In the genomic region with DNA sequence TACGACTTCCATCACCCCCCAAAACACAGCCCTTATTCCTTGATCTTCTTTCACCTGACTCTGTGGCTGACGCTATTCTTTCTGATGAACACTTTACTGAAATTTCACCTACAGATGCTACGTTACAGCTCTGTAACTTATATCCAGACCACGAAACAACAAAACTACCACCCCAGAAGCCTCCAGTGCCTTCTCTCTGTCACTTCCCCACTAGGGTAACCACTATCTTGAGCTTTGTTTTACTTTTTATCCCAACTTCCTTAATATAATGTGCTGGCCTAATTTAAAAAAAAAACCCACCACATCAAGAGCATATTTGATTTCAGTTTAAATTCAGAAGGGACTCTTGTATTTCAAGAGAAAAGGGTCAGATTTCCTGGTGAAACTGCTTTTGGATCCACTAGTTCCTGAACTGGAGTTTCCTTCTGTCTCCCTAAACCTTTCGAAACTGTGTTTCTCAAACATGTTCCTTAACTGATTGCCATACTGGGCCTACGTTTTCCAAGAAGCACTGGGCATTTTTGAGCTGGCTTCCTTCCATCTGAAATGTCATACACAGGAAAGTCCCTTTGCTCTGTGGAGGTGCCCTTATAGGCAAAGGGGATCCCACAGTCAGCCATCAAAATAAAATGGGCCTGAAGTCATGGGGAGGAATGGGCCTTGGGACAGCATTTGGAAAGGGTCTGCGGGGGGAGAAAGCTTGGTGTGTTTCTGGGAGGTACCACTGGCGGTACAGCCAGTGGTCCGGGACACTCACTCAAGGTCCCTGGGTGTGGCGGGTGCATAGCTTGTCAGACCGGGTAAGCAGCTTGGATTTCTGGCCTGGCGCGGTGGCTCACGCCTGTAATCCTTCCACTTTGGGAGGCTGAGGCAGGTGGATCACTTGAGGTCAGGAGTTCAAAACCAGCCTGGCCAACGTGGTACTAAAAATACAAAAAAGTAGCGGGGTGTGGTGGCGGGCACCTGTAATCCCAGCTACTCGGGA, we compare ENCODE assay signal across 12 cellular contexts. TPM values are rescaled to one million over a fixed set of nuclear protein-coding genes. Genes with fewer than 3 reads are reported as not detected.
DNase-seq lines count a peak whose midpoint lies in the region; ATAC-seq and TF ChIP-seq lines count a peak whose summit lies in the region.
"Had no signal": no experiment of that assay in that cellular context is flagged by ENCODE, and none has a peak within 500 bp of the region (broad histone marks: within the 10 kb centered on the region; RNA-seq: fewer than 3 reads in every experiment).

No MANE protein-coding gene starts in this region.

- DNase-seq in MCF 10A (ENCODE audit: unreplicated experiment) (no peak), mammary epithelial cell (no peak), left lung (no peak), foreskin melanocyte (no peak), SIG-M5 (lab: John Stamatoyannopoulos, UW) (no peak), SIG-M5 treated with dmso at 0.1 percent for 504 hours (lab: John Stamatoyannopoulos, UW; ENCODE audit: unreplicated experiment) (no peak), transverse colon (no peak)
- DNase-seq in activated CD8-positive, alpha-beta T cell treated with anti-CD3 and anti-CD28 coated beads, Interleukin-2, amount 10 ng/mL, durations not matched to agents 7 days and 5 days, result no peak
- DNase-seq: BE2C, NCI-H1694 treated with DMSO at 0.1 percent for 48 hours had no signal

- H3K27me3 ChIP-seq in mammary epithelial cell (ENCODE audit: insufficient read depth, low read length), result no peaks in the 10 kb centered on the region
- peaks cover 0 to 15% of the 10 kb centered on the region in 2 donors for H3K27me3 ChIP-seq in left lung
- H3K27me3 ChIP-seq in transverse colon, result no peaks in the 10 kb centered on the region
- H3K27me3 ChIP-seq: BE2C, right atrium auricular region had no signal

- H3K4me3 ChIP-seq in mammary epithelial cell (replicated peaks in 1 of 3; ENCODE audit: insufficient read depth in 1 of 3, low read depth in 2 of 3, low read length in 3 of 3) (no peak overlapping the region), left lung (no peak overlapping the region), transverse colon (no peak overlapping the region)
- H3K4me3 ChIP-seq: coronary artery had no signal

- in situ Hi-C loops in mammary epithelial cell (cut with MboI; ENCODE audit: low sequenced_read_pairs in 2 of 2) (no loop called here), transverse colon (cut with MboI; ENCODE audit: low pct_ligation_motif_present in 1 of 4, low pct_unique_long_range_greater_than_20kb in 1 of 4, low sequenced_read_pairs in 3 of 4) (no loop called here)

- ATAC-seq in activated CD8-positive, alpha-beta T cell treated with anti-CD3 and anti-CD28 coated beads, Interleukin-2, amount 10 ng/mL, durations not matched to agents 7 days and 5 days, result no peak
- no peak for ATAC-seq in left lung

- H3K27ac ChIP-seq in mammary epithelial cell (ENCODE audit: insufficient read depth, low read depth, low read length), result no peak overlapping the region
- H3K27ac ChIP-seq in left lung, result peak overlapping the region; percentile 29 to 50
- no peak overlapping the region for H3K27ac ChIP-seq in transverse colon
- H3K27ac ChIP-seq: coronary artery, right atrium auricular region had no signal

- H3K79me2 ChIP-seq in mammary epithelial cell (ENCODE audit: insufficient read depth, low read length), result no peaks in the 10 kb centered on the region

- no peak for TF ChIP-seq CTCF in MCF 10A (IDR thresholded peaks at IDR 0.05; ENCODE audit: unreplicated experiment)
- no peak for TF ChIP-seq CTCF in mammary epithelial cell (conservative IDR thresholded peaks at IDR 0.05 in 1 of 2, IDR thresholded peaks at IDR 0.05 in 1 of 2; ENCODE audit: extremely low read depth in 1 of 2, insufficient read depth in 1 of 2, low read depth in 1 of 2, low read length in 2 of 2)
- no peak for TF ChIP-seq CTCF in left lung (IDR thresholded peaks at IDR 0.05)
- no peak for TF ChIP-seq CTCF in transverse colon (IDR thresholded peaks at IDR 0.05)

- no peak for TF ChIP-seq POLR2A in transverse colon (IDR thresholded peaks at IDR 0.05)

- no peak overlapping the region for H3K4me2 ChIP-seq in mammary epithelial cell (ENCODE audit: insufficient read depth, low read depth, low read length)

- BruUV-seq in MCF 10A (replicated peaks; lab: Mats Ljungman, UMichigan), result no TSS peak
- no TSS peak for BruUV-seq in mammary epithelial cell (replicated peaks; lab: Mats Ljungman, UMichigan)

- no peak for TF ChIP-seq EP300 in transverse colon (IDR thresholded peaks at IDR 0.05; ENCODE audit: low read depth)

- no peaks in the 10 kb centered on the region for H3K4me1 ChIP-seq in mammary epithelial cell (ENCODE audit: insufficient read depth, low read length)
- H3K4me1 ChIP-seq in left lung, result peaks cover 4 to 25% of the 10 kb centered on the region in 2 donors
- H3K4me1 ChIP-seq in transverse colon, result peaks cover 0 to 17% (median 0%) of the 10 kb centered on the region in 4 donors
- H3K4me1 ChIP-seq: BE2C had no signal

- CTCF ChIA-PET in MCF 10A (lab: Yijun Ruan, JAX), result interaction anchor here (0.5 to 0.6 kb wide), 3 partner anchors 230 to 1326 kb away, joined by 3 read pairs; no protein-coding TSS in a partner anchor
- CTCF ChIA-PET in mammary epithelial cell (lab: Charles Lee; ENCODE audit: low non-redundant PET), result no interaction called here
- CTCF ChIA-PET in activated CD8-positive, alpha-beta T cell treated with anti-CD3 and anti-CD28 coated beads, Interleukin-2, amount 10 ng/mL, durations not matched to agents 7 days and 5 days (lab: Charles Lee), result interaction anchor here (1.0 to 3.0 kb wide), 10 partner anchors 9 to 49 kb away, joined by 3 to 9 read pairs (median 4); no protein-coding TSS in a partner anchor

- H3K4me1 Mint-ChIP-seq in MCF 10A (ENCODE audit: insufficient read depth, unreplicated experiment), result no peaks in the 10 kb centered on the region
- H3K4me1 Mint-ChIP-seq in activated CD8-positive, alpha-beta T cell treated with anti-CD3 and anti-CD28 coated beads, Interleukin-2, amount 10 ng/mL, durations not matched to agents 7 days and 5 days (ENCODE audit: low read depth), result peaks cover 65% of the 10 kb centered on the region

- no peak overlapping the region for H3K4me3 Mint-ChIP-seq in MCF 10A (ENCODE audit: unreplicated experiment)
- H3K4me3 Mint-ChIP-seq in activated CD8-positive, alpha-beta T cell treated with anti-CD3 and anti-CD28 coated beads, Interleukin-2, amount 10 ng/mL, durations not matched to agents 7 days and 5 days, result peak overlapping the region; percentile 20

- POLR2A ChIA-PET in MCF 10A (lab: Yijun Ruan, JAX), result interaction anchor here (0.6 to 1.2 kb wide), 2 partner anchors 30 to 621 kb away, joined by 3 read pairs; no protein-coding TSS in a partner anchor
- POLR2A ChIA-PET in activated CD8-positive, alpha-beta T cell treated with anti-CD3 and anti-CD28 coated beads, Interleukin-2, amount 10 ng/mL, durations not matched to agents 7 days and 5 days (lab: Charles Lee), result interaction anchor here (0.7 to 2.9 kb wide), 8 partner anchors 18 to 50 kb away, joined by 3 to 14 read pairs (median 4); partner anchors contain the start of genes AURKA, CASS4, CSTF1 and RTF2

- H2AFZ ChIP-seq in mammary epithelial cell (ENCODE audit: low read depth, low read length), result no peak overlapping the region

- H3K9me3 ChIP-seq in mammary epithelial cell (replicated peaks; ENCODE audit: insufficient read depth, low read length) (no peaks in the 10 kb centered on the region), left lung (no peaks in the 10 kb centered on the region), transverse colon (no peaks in the 10 kb centered on the region)
- H3K9me3 ChIP-seq: BE2C, right atrium auricular region had no signal

- dilution Hi-C loops in mammary epithelial cell (cut with HindIII; ENCODE audit: low sequenced_read_pairs), result no loop called here

- H3K27ac Mint-ChIP-seq in MCF 10A (ENCODE audit: low read depth, unreplicated experiment), result peak overlapping the region; percentile 16
- H3K27ac Mint-ChIP-seq in activated CD8-positive, alpha-beta T cell treated with anti-CD3 and anti-CD28 coated beads, Interleukin-2, amount 10 ng/mL, durations not matched to agents 7 days and 5 days, result peak overlapping the region; percentile 80

- no peaks in the 10 kb centered on the region for H3K9me3 Mint-ChIP-seq in MCF 10A (ENCODE audit: unreplicated experiment)
- no peaks in the 10 kb centered on the region for H3K9me3 Mint-ChIP-seq in activated CD8-positive, alpha-beta T cell treated with anti-CD3 and anti-CD28 coated beads, Interleukin-2, amount 10 ng/mL, durations not matched to agents 7 days and 5 days (ENCODE audit: insufficient read depth)

- intact Hi-C loops in MCF 10A (cut with micrococcal nuclease), result no loop called here
- intact Hi-C loops in mammary epithelial cell (cut with micrococcal nuclease), result no loop called here
- intact Hi-C loops in left lung (cut with DNase I), result no loop called here
- intact Hi-C loops in transverse colon (cut with DNase I; ENCODE audit: low total_unique reads), result no loop called here

- no peak overlapping the region for H3K9ac ChIP-seq in mammary epithelial cell (ENCODE audit: insufficient read depth, low read length)

- H4K20me1 ChIP-seq in mammary epithelial cell (ENCODE audit: insufficient read depth, low read length), result no peaks in the 10 kb centered on the region

- H3K36me3 ChIP-seq in mammary epithelial cell (ENCODE audit: insufficient read depth, low read length) (no peaks in the 10 kb centered on the region), left lung (peaks cover 0 to 5% of the 10 kb centered on the region in 2 donors), transverse colon (no peaks in the 10 kb centered on the region)
- H3K36me3 ChIP-seq: BE2C, right atrium auricular region had no signal

- H3K36me3 Mint-ChIP-seq in MCF 10A (ENCODE audit: insufficient read depth, unreplicated experiment), result no peaks in the 10 kb centered on the region
- peaks cover 57% of the 10 kb centered on the region for H3K36me3 Mint-ChIP-seq in activated CD8-positive, alpha-beta T cell treated with anti-CD3 and anti-CD28 coated beads, Interleukin-2, amount 10 ng/mL, durations not matched to agents 7 days and 5 days (ENCODE audit: low read depth)

- WGBS in mammary epithelial cell (ENCODE audit: low coverage, missing lambda C conversion rate), result 82% methylated on average over 14 of the region's 18 CpGs
- 85% methylated on average over 8 to 18 of the region's 18 CpGs for WGBS in transverse colon (ENCODE audit: low coverage in 1 of 2), 2 donors

- no peaks in the 10 kb centered on the region for H3K27me3 Mint-ChIP-seq in MCF 10A (ENCODE audit: insufficient read depth, unreplicated experiment)
- no peaks in the 10 kb centered on the region for H3K27me3 Mint-ChIP-seq in activated CD8-positive, alpha-beta T cell treated with anti-CD3 and anti-CD28 coated beads, Interleukin-2, amount 10 ng/mL, durations not matched to agents 7 days and 5 days (ENCODE audit: low read depth)

RNA-seq across cellular contexts. Expression of gene RTF2, which starts 25.8 kb away (rescaled TPM):
- total RNA-seq in MCF 10A (2022) (66.4 and 72.8 TPM in 2 replicates), mammary epithelial cell (10 to 100 TPM; 46.2 to 66.2 TPM), left lung (10 to 100 TPM; 68.2 to 85.1 TPM), transverse colon (100 to 1,000 TPM in 1 of 4 donors, 10 to 100 TPM in 3; 49.5 to 130 (median 50.5) TPM)
- polyA plus RNA-seq in mammary epithelial cell, result 57.0 TPM
- 29.8 TPM for polyA minus RNA-seq in mammary epithelial cell
- total RNA-seq in activated CD8-positive, alpha-beta T cell treated with anti-CD3 and anti-CD28 coated beads, Interleukin-2, amount 10 ng/mL, durations not matched to agents 7 days and 5 days, result 100 to 1,000 TPM; 118 to 125 TPM

RNA-seq across cellular contexts. Expression of gene CASS4, which starts 30.6 kb away (rescaled TPM):
- not detected in 2 replicates for total RNA-seq in MCF 10A (2022)
- total RNA-seq in mammary epithelial cell, result under 1 TPM in 1 of 2 donors, not detected in 1; under 0.01 TPM
- polyA plus RNA-seq in mammary epithelial cell, result not detected
- polyA minus RNA-seq in mammary epithelial cell, result not detected
- total RNA-seq in activated CD8-positive, alpha-beta T cell treated with anti-CD3 and anti-CD28 coated beads, Interleukin-2, amount 10 ng/mL, durations not matched to agents 7 days and 5 days, result 10 to 100 TPM; 17.8 to 18.8 TPM
- 10 to 100 TPM; 14.4 to 28.1 TPM for total RNA-seq in left lung
- 1 to 10 TPM in 3 of 4 donors, not detected in 1; 1.1 to 1.4 (median 1.1) TPM for total RNA-seq in transverse colon

RNA-seq across cellular contexts. Expression of gene CSTF1, which starts 50.2 kb away (rescaled TPM):
- 30.1 and 35.1 TPM in 2 replicates for total RNA-seq in MCF 10A (2022)
- 10 to 100 TPM; 33.4 to 35.0 TPM for total RNA-seq in mammary epithelial cell
- 47.6 TPM for polyA plus RNA-seq in mammary epithelial cell
- 170 TPM for polyA minus RNA-seq in mammary epithelial cell
- 10 to 100 TPM; 60.5 to 66.3 TPM for total RNA-seq in activated CD8-positive, alpha-beta T cell treated with anti-CD3 and anti-CD28 coated beads, Interleukin-2, amount 10 ng/mL, durations not matched to agents 7 days and 5 days
- total RNA-seq in left lung, result 10 to 100 TPM; 30.0 to 34.3 TPM
- total RNA-seq in transverse colon, result 10 to 100 TPM in 2 of 4 donors, 1 to 10 TPM in 2; 5.2 to 21.8 (median 14.2) TPM

RNA-seq across cellular contexts. Expression of gene AURKA, which starts 50.7 kb away (rescaled TPM):
- total RNA-seq in MCF 10A (2022) (65.8 and 75.3 TPM in 2 replicates), mammary epithelial cell (10 to 100 TPM in 1 of 2 donors, 1 to 10 TPM in 1; 6.0 to 44.3 TPM), left lung (10 to 100 TPM in 1 of 2 donors, 1 to 10 TPM in 1; 3.7 to 22.3 TPM), transverse colon (10 to 100 TPM in 1 of 4 donors, 1 to 10 TPM in 2, under 1 TPM in 1; 0.75 to 12.4 (median 4.9) TPM)
- polyA plus RNA-seq in mammary epithelial cell, result 59.3 TPM
- 44.4 TPM for polyA minus RNA-seq in mammary epithelial cell
- 10 to 100 TPM; 92.7 to 94.2 TPM for total RNA-seq in activated CD8-positive, alpha-beta T cell treated with anti-CD3 and anti-CD28 coated beads, Interleukin-2, amount 10 ng/mL, durations not matched to agents 7 days and 5 days

Comparison
In these comparisons a context has a peak if more than half of its experiments do, and no peak if none do; other contexts are left out.
1. H3K27ac ChIP-seq: peak in left lung (2 of 2); none in mammary epithelial cell (single experiment) and transverse colon (0 of 4).
2. RNA of gene CASS4, which starts 30.6 kb away (total RNA-seq): 14.4 to 28.1 TPM in left lung and 17.8 to 18.8 TPM in activated CD8-positive, alpha-beta T cell treated with anti-CD3 and anti-CD28 coated beads, Interleukin-2, amount 10 ng/mL, durations not matched to agents 7 days and 5 days; 1.1 to 1.4 TPM in transverse colon, under 0.01 TPM in mammary epithelial cell and not detected in MCF 10A; every median in the first group is over 4 times any median in the second.